16 cellular contexts compared by ENCODE assay signal in genomic region chr9:97516111-97516510, GRCh38.
"Had no signal": no experiment of that assay in that cellular context is flagged by ENCODE, and none has a peak within 500 bp of the region (broad histone marks: within the 10 kb centered on the region; RNA-seq: fewer than 3 reads in every experiment).

No MANE protein-coding gene starts in this region.

- ATAC-seq: naive thymus-derived CD8-positive, alpha-beta T cell; stimulated activated naive CD8-positive, alpha-beta T cell treated with anti-CD3 and anti-CD28 coated beads, Interleukin-15, amount 100 ng/mL, for 72 hours had no signal

- H3K4me1 Mint-ChIP-seq: activated naive CD4-positive, alpha-beta T cell treated with anti-CD3 and anti-CD28 coated beads, Interleukin-2, amount 50 U/mL, for 24 hours had no signal

- H3K9me3 ChIP-seq: upper lobe of left lung had no signal

- H3K4me3 ChIP-seq: SK-N-MC, upper lobe of left lung had no signal

- H3K9ac ChIP-seq: parathyroid adenoma had no signal

- H3K36me3 ChIP-seq: upper lobe of left lung had no signal

- H3K4me3 Mint-ChIP-seq: activated naive CD4-positive, alpha-beta T cell treated with anti-CD3 and anti-CD28 coated beads, Interleukin-2, amount 50 U/mL, for 24 hours; naive thymus-derived CD8-positive, alpha-beta T cell; stimulated activated naive CD8-positive, alpha-beta T cell treated with anti-CD3 and anti-CD28 coated beads, Interleukin-15, amount 100 ng/mL, for 72 hours; T-helper 2 cell treated with Interferon-gamma antibody and Interleukin-4, amounts not matched to agents 5 μg/mL and 100 μg/mL, for 36 hours had no signal

- H3K27ac Mint-ChIP-seq: activated naive CD4-positive, alpha-beta T cell treated with anti-CD3 and anti-CD28 coated beads, Interleukin-2, amount 50 U/mL, for 24 hours; T-helper 2 cell treated with Interferon-gamma antibody and Interleukin-4, amounts not matched to agents 5 μg/mL and 100 μg/mL, for 36 hours had no signal

- H3K4me1 ChIP-seq: parathyroid adenoma had no signal

- H2AFZ ChIP-seq: parathyroid adenoma had no signal

- DNase-seq: activated CD4-positive, alpha-beta T cell treated with anti-CD3 and anti-CD28 coated beads, Interleukin-2, amount 50 U/mL, for 4 hours; activated gamma-delta T cell; dermis blood vessel endothelial cell; effector memory CD4-positive, alpha-beta T cell; foreskin fibroblast; glutamatergic neuron; kidney; mesenchymal stem cell; naive thymus-derived CD8-positive, alpha-beta T cell; stimulated activated CD4-positive, alpha-beta T cell treated with anti-CD3 and anti-CD28 coated beads, Interleukin-2, amount 100 ng/mL, for 48 hours; stimulated activated naive CD8-positive, alpha-beta T cell treated with anti-CD3 and anti-CD28 coated beads, Interleukin-15, amount 100 ng/mL, for 72 hours; upper lobe of left lung had no signal

- H3K36me3 Mint-ChIP-seq: activated naive CD4-positive, alpha-beta T cell treated with anti-CD3 and anti-CD28 coated beads, Interleukin-2, amount 50 U/mL, for 24 hours; naive thymus-derived CD8-positive, alpha-beta T cell had no signal

- H3K27ac ChIP-seq: parathyroid adenoma, SK-N-MC, upper lobe of left lung had no signal

- H3K9me3 Mint-ChIP-seq: activated naive CD4-positive, alpha-beta T cell treated with anti-CD3 and anti-CD28 coated beads, Interleukin-2, amount 50 U/mL, for 24 hours; naive thymus-derived CD8-positive, alpha-beta T cell; stimulated activated naive CD8-positive, alpha-beta T cell treated with anti-CD3 and anti-CD28 coated beads, Interleukin-15, amount 100 ng/mL, for 72 hours; T-helper 2 cell treated with Interferon-gamma antibody and Interleukin-4, amounts not matched to agents 5 μg/mL and 100 μg/mL, for 36 hours had no signal

- H3K27me3 ChIP-seq: upper lobe of left lung had no signal

- H3K79me2 ChIP-seq: parathyroid adenoma had no signal
